26 cellular contexts compared by ENCODE assay signal in the genomic region with DNA sequence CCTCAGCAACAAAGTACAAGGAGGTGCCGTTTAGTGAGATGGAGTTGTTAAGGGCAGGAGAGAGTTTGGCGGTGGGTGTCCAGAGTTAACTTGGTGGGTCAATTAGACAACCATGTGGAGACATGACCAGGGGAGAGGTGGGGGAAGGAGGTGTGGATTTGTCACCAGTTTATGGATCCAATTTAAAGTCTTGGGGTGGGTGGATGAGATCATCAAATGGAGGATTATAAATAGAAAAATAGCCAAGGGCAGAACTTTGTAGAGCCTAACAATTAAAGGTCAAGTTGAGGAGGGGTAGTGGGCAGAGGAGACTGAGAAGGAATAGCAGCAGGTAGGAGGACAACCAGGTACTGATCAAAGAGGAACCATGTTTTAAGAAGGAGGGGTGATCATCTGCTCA.
"Had no signal": no experiment of that assay in that cellular context is flagged by ENCODE, and none has a peak within 500 bp of the region (broad histone marks: within the 10 kb centered on the region; RNA-seq: fewer than 3 reads in every experiment).

No MANE protein-coding gene starts in this region.

- H3K36me3 ChIP-seq: colonic mucosa, esophagus muscularis mucosa, esophagus squamous epithelium, gastrocnemius medialis, gastroesophageal sphincter, heart left ventricle, heart right ventricle had no signal

- H3K9me3 ChIP-seq: colonic mucosa, esophagus muscularis mucosa, esophagus squamous epithelium, gastrocnemius medialis, gastroesophageal sphincter, heart left ventricle, heart right ventricle had no signal

- H3K9me3 Mint-ChIP-seq: dendritic cell treated with granulocyte-macrophage colony-stimulating factor and Interleukin-4, amounts not matched to agents 40 ng/mL and 50 ng/mL, for 4 days; effector memory CD8-positive, alpha-beta T cell; endodermal cell had no signal

- H3K4me2 ChIP-seq: hepatocyte had no signal

- ATAC-seq: effector memory CD8-positive, alpha-beta T cell; esophagus mucosa; foreskin keratinocyte; gastrocnemius medialis; gastroesophageal sphincter; heart left ventricle; heart right ventricle had no signal

- H3K4me3 Mint-ChIP-seq: dendritic cell treated with granulocyte-macrophage colony-stimulating factor and Interleukin-4, amounts not matched to agents 40 ng/mL and 50 ng/mL, for 4 days; effector memory CD8-positive, alpha-beta T cell; endodermal cell had no signal

- H2AFZ ChIP-seq: hepatocyte had no signal

- H3K4me1 ChIP-seq: colonic mucosa, esophagus muscularis mucosa, foreskin keratinocyte, gastrocnemius medialis had no signal

- H3K27ac Mint-ChIP-seq: dendritic cell treated with granulocyte-macrophage colony-stimulating factor and Interleukin-4, amounts not matched to agents 40 ng/mL and 50 ng/mL, for 4 days; effector memory CD8-positive, alpha-beta T cell; endodermal cell had no signal

- H3K27me3 ChIP-seq: colonic mucosa, dorsolateral prefrontal cortex, gastrocnemius medialis, heart left ventricle, heart right ventricle had no signal

- DNase-seq: colonic mucosa; cortex of kidney; dermis blood vessel endothelial cell; dorsolateral prefrontal cortex; effector CD4-positive, alpha-beta T cell; effector CD8-positive, alpha-beta T cell; effector memory CD4-positive, alpha-beta T cell; effector memory CD8-positive, alpha-beta T cell; endodermal cell; erythroblast; esophagus squamous epithelium; foreskin fibroblast; foreskin keratinocyte; foreskin melanocyte; gastrocnemius medialis; glutamatergic neuron; head of caudate nucleus; heart left ventricle; heart right ventricle had no signal

- H3K27ac ChIP-seq: colonic mucosa, coronary artery, dorsolateral prefrontal cortex, epithelial cell of prostate, esophagus muscularis mucosa, esophagus squamous epithelium, foreskin keratinocyte, gastrocnemius medialis, gastroesophageal sphincter, heart left ventricle, heart right ventricle, hepatocyte had no signal

- H3K79me2 ChIP-seq: hepatocyte had no signal

- H3K27me3 Mint-ChIP-seq: dendritic cell treated with granulocyte-macrophage colony-stimulating factor and Interleukin-4, amounts not matched to agents 40 ng/mL and 50 ng/mL, for 4 days had no signal

- H3K4me3 ChIP-seq: colonic mucosa, coronary artery, dorsolateral prefrontal cortex, esophagus muscularis mucosa, esophagus squamous epithelium, gastrocnemius medialis, gastroesophageal sphincter, heart left ventricle, heart right ventricle, hepatocyte had no signal
